In genomic region chr1:208047476-208047934, GRCh38 we compare ENCODE assay signal across 11 cellular contexts.
DNase-seq lines count a peak whose midpoint lies in the region; ATAC-seq and TF ChIP-seq lines count a peak whose summit lies in the region.
"Had no signal": no experiment of that assay in that cellular context is flagged by ENCODE, and none has a peak within 500 bp of the region (broad histone marks: within the 10 kb centered on the region; RNA-seq: fewer than 3 reads in every experiment).

No MANE protein-coding gene starts in this region.

- H3K27me3 ChIP-seq in ascending aorta (no peaks in the 10 kb centered on the region), testis (no peaks in the 10 kb centered on the region)

- H3K4me3 ChIP-seq in ascending aorta (no peak overlapping the region), fibroblast of mammary gland (ENCODE audit: control insufficient read depth, low read depth, low read length) (no peak overlapping the region), testis (no peak overlapping the region)

- no peak for TF ChIP-seq POLR2A in testis (IDR thresholded peaks at IDR 0.05)

- H3K36me3 ChIP-seq in ascending aorta (peaks cover 41 to 59% of the 10 kb centered on the region in 2 donors), testis (ENCODE audit: low read depth, missing control alignments) (no peaks in the 10 kb centered on the region)

- TF ChIP-seq CTCF in ascending aorta (IDR thresholded peaks at IDR 0.05) (no peak), fibroblast of mammary gland (conservative IDR thresholded peaks at IDR 0.05; ENCODE audit: control insufficient read depth, insufficient read depth, low read depth, low read length) (no peak), testis (IDR thresholded peaks at IDR 0.05) (no peak)

- ATAC-seq in GM18502 (IDR thresholded peaks at IDR 0.05; ENCODE audit: poor library complexity, unreplicated experiment) (no peak), GM18868 (IDR thresholded peaks at IDR 0.05; ENCODE audit: unreplicated experiment) (no peak)
- ATAC-seq: naive thymus-derived CD8-positive, alpha-beta T cell had no signal

- H3K9me3 ChIP-seq in ascending aorta (no peaks in the 10 kb centered on the region), testis (no peaks in the 10 kb centered on the region)
- H3K9me3 ChIP-seq: Caco-2 had no signal

- peaks cover 7 to 22% of the 10 kb centered on the region in 2 donors for H3K4me1 ChIP-seq in ascending aorta
- H3K4me1 ChIP-seq in testis: peaks cover 47% of the 10 kb centered on the region

- 35 to 54% methylated on average over 6 of the region's 6 CpGs for WGBS in testis, 2 donors

- H3K27ac ChIP-seq in ascending aorta: peak overlapping the region; percentile 73 to 79
- H3K27ac ChIP-seq in testis: peak overlapping the region; percentile 27 to 42
- H3K27ac ChIP-seq: VCaP had no signal

- DNase-seq in ascending aorta (ENCODE audit: low spot score in 2 of 2): peak; percentile 55 to 87
- peak; percentile 36 for DNase-seq in fibroblast of mammary gland (ENCODE audit: low read depth)
- peak; percentile 43 for DNase-seq in midbrain (lab: John Stamatoyannopoulos, UW)
- DNase-seq in testis: peak; percentile 92
- DNase-seq in activated CD4-positive, CD25-positive, alpha-beta regulatory T cell (lab: John Stamatoyannopoulos, UW): no peak
- no peak for DNase-seq in mesenteric fat pad (ENCODE audit: low spot score)
- DNase-seq: Caco-2; naive thymus-derived CD8-positive, alpha-beta T cell had no signal

- intact Hi-C loops in ascending aorta (cut with DNase I) (loop anchor here (2.0 kb wide), 1 partner anchor 17 kb away; no protein-coding TSS in a partner anchor), testis (cut with DNase I; ENCODE audit: low total_unique reads) (no loop called here)

Comparison
In these comparisons a context has a peak if more than half of its experiments do, and no peak if none do; other contexts are left out.
1. DNase-seq: peak in ascending aorta (2 of 2), fibroblast of mammary gland (single experiment), midbrain (single experiment) and testis (single experiment); none in activated CD4-positive, CD25-positive, alpha-beta regulatory T cell (0 of 4) and mesenteric fat pad (single experiment).